ENCODE assay signal across 8 cellular contexts in genomic region chr10:43574035-43574892, GRCh38. TPM values are rescaled to one million over a fixed set of nuclear protein-coding genes. Genes with fewer than 3 reads are reported as not detected.
DNase-seq lines count a peak whose midpoint lies in the region; ATAC-seq and TF ChIP-seq lines count a peak whose summit lies in the region.

ZNF239 (minus strand) TSS chr10:43574616; CDS start chr10:43558079, 16,537 bp downstream.

- H3K4me1 Mint-ChIP-seq in HFFc6 (ENCODE audit: low read depth): peaks cover 37% of the 10 kb centered on the region
- H3K4me1 Mint-ChIP-seq in activated CD4-positive, alpha-beta T cell treated with anti-CD3 and anti-CD28 coated beads, Interleukin-2, amount 10 ng/mL, durations not matched to agents 7 days and 5 days: peaks cover 48% of the 10 kb centered on the region

- CTCF ChIA-PET in activated CD4-positive, alpha-beta T cell treated with anti-CD3 and anti-CD28 coated beads, Interleukin-2, amount 10 ng/mL, durations not matched to agents 7 days and 5 days (lab: Charles Lee): no interaction called here

- H3K36me3 Mint-ChIP-seq in HFFc6 (ENCODE audit: low read depth): peaks cover 20% of the 10 kb centered on the region
- H3K36me3 Mint-ChIP-seq in activated CD4-positive, alpha-beta T cell treated with anti-CD3 and anti-CD28 coated beads, Interleukin-2, amount 10 ng/mL, durations not matched to agents 7 days and 5 days (ENCODE audit: low read depth): peaks cover 24% of the 10 kb centered on the region

- peak within 1 kb of the TSS; percentile 89 for H3K27ac Mint-ChIP-seq in HFFc6
- peak within 1 kb of the TSS; percentile 87 for H3K27ac Mint-ChIP-seq in activated CD4-positive, alpha-beta T cell treated with anti-CD3 and anti-CD28 coated beads, Interleukin-2, amount 10 ng/mL, durations not matched to agents 7 days and 5 days

- POLR2A ChIA-PET in activated CD4-positive, alpha-beta T cell treated with anti-CD3 and anti-CD28 coated beads, Interleukin-2, amount 10 ng/mL, durations not matched to agents 7 days and 5 days (lab: Charles Lee): no interaction called here

- peak within 1 kb of the TSS; percentile 39 for H3K4me3 ChIP-seq in GM06990 (replicated peaks; ENCODE audit: low read depth, low read length)

- peak within 1 kb of the TSS; percentile 91 for H3K4me3 Mint-ChIP-seq in HFFc6
- peak within 1 kb of the TSS; percentile 69 for H3K4me3 Mint-ChIP-seq in activated CD4-positive, alpha-beta T cell treated with anti-CD3 and anti-CD28 coated beads, Interleukin-2, amount 10 ng/mL, durations not matched to agents 7 days and 5 days

- H3K27me3 ChIP-seq in GM06990 (replicated peaks; ENCODE audit: control insufficient read depth, insufficient read depth, low read length): no peaks in the 10 kb centered on the region

- peaks cover 14% of the 10 kb centered on the region for H3K9me3 Mint-ChIP-seq in HFFc6
- peaks cover 43% of the 10 kb centered on the region for H3K9me3 Mint-ChIP-seq in activated CD4-positive, alpha-beta T cell treated with anti-CD3 and anti-CD28 coated beads, Interleukin-2, amount 10 ng/mL, durations not matched to agents 7 days and 5 days

- peak; percentile 97 for ATAC-seq in left lobe of liver

- H3K27me3 Mint-ChIP-seq in HFFc6 (ENCODE audit: insufficient read depth): no peaks in the 10 kb centered on the region; the same call in 1 of the 2 replicates
- H3K27me3 Mint-ChIP-seq in activated CD4-positive, alpha-beta T cell treated with anti-CD3 and anti-CD28 coated beads, Interleukin-2, amount 10 ng/mL, durations not matched to agents 7 days and 5 days: no peaks in the 10 kb centered on the region

- no peak for TF ChIP-seq CTCF in GM06990 (IDR thresholded peaks at IDR 0.05; ENCODE audit: insufficient read depth, low read length, poor library complexity, severe bottlenecking)
- no peak for TF ChIP-seq CTCF in HFFc6 (IDR thresholded peaks at IDR 0.05)

- no peaks in the 10 kb centered on the region for H3K36me3 ChIP-seq in GM06990 (ENCODE audit: control insufficient read depth, insufficient read depth, low read length)

- DNase-seq in GM06990 (ENCODE audit: extremely low read depth, insufficient read length) (peak; percentile 88), HFFc6 (peak; percentile 90), NCI-H2171 (lab: John Stamatoyannopoulos, UW) (peak; percentile 49), dedifferentiated amniotic fluid mesenchymal stem cell (ENCODE audit: extremely low spot score) (peak; percentile 79), left lobe of liver (ENCODE audit: low spot score) (peak; percentile 77), NK-92 (lab: John Stamatoyannopoulos, UW; ENCODE audit: unreplicated experiment) (no peak)
- peak; percentile 67 for DNase-seq in activated CD4-positive, alpha-beta T cell treated with anti-CD3 and anti-CD28 coated beads, Interleukin-2, amount 10 ng/mL, durations not matched to agents 7 days and 5 days
- peak; percentile 76 to 81 for DNase-seq in stimulated activated CD4-positive, alpha-beta T cell treated with anti-CD3 and anti-CD28 coated beads, Interleukin-1b, Interleukin-23, amount 100 ng/mL, for 4 hours (ENCODE audit: low read depth in 2 of 2)

RNA-seq across cellular contexts. Expression of gene ZNF239, which starts in this region (rescaled TPM):
- total RNA-seq in HFFc6 (2021; fragmentation: NEBNext Ultra II Directional; extraction: Animal tissue kit (Norgen Biotek cat#: 25700)): 1 to 10 TPM; 4.2 to 7.5 (median 4.7) TPM
- total RNA-seq in activated CD4-positive, alpha-beta T cell treated with anti-CD3 and anti-CD28 coated beads, Interleukin-2, amount 10 ng/mL, durations not matched to agents 7 days and 5 days: under 1 TPM; 0.45 to 0.73 TPM
- 0.40 TPM for total RNA-seq in left lobe of liver

Comparison
In these comparisons a context has a peak if more than half of its experiments do, and no peak if none do; other contexts are left out.
1. Peak in DNase-seq in activated CD4-positive, alpha-beta T cell treated with anti-CD3 and anti-CD28 coated beads, Interleukin-2, amount 10 ng/mL, durations not matched to agents 7 days and 5 days; RNA of the gene not detected or under 1 TPM.
2. Peak in DNase-seq and ATAC-seq in left lobe of liver; RNA of the gene not detected or under 1 TPM.